ENCODE assay signal across 8 cellular contexts in the genomic region with DNA sequence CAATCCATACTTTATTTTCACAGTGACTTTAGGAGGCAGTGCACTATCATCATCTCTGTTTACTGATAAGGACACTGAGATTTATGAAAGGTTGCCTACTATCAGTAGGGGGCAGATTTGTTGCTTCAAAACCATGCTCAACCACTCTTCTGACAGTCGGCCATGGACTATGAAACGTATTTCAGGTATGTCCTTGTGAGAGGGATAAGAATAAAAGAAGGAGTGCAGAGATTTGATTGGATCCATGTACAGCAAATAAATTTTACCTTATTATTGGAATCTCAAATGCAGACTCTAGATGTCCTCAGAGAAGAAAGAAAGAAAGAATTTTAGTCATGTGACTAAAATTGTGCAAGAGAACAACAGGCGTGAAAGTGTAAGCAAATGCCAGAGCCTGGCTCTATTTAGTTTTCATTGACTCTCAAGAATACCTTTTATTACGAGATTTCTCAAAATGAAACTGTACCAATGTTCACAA.
A peak's percentile ranks its signal among the peaks of the same experiment; 100 is the strongest.
DNase-seq lines count a peak whose midpoint lies in the region; ATAC-seq, FAIRE-seq and TF ChIP-seq lines count a peak whose summit lies in the region.

No MANE protein-coding gene starts in this region.

- intact Hi-C loops in endothelial cell of umbilical vein (cut with micrococcal nuclease): loop anchor here (1.0 kb wide), 1 partner anchor 42 kb away; no protein-coding TSS in a partner anchor

- peak; percentile 8 for FAIRE-seq in endothelial cell of umbilical vein (lab: Jason Lieb, UNC)

- CTCF ChIA-PET in endothelial cell of umbilical vein (lab: Charles Lee): interaction anchor here (0.9 to 5.4 kb wide), 7 partner anchors 9 to 429 kb away, joined by 3 to 152 read pairs (median 6); no protein-coding TSS in a partner anchor

- no TSS peak for BruUV-seq in endothelial cell of umbilical vein (replicated peaks; lab: Mats Ljungman, UMichigan)

- peak; percentile 31; the same call in 1 of the 2 replicates for TF ChIP-seq CTCF in LNCAP (IDR thresholded peaks at IDR 0.05)
- TF ChIP-seq CTCF in endothelial cell of umbilical vein (IDR thresholded peaks at IDR 0.05; ENCODE audit: extremely low read depth in 1 of 2, insufficient read depth in 1 of 2, low read depth in 1 of 2, low read length in 2 of 2): peak in 1 of 2 donors; percentile 6

- TF ChIP-seq POLR2A in endothelial cell of umbilical vein (IDR thresholded peaks at IDR 0.05; ENCODE audit: low read depth, low read length): no peak

- H3K9me3 ChIP-seq in endothelial cell of umbilical vein (replicated peaks; ENCODE audit: control insufficient read depth, insufficient read depth, low read length): no peaks in the 10 kb centered on the region

- no peaks in the 10 kb centered on the region for H3K79me2 ChIP-seq in endothelial cell of umbilical vein (ENCODE audit: control insufficient read depth, insufficient read depth, low read length)

- DNase-seq in AG08395 (ENCODE audit: low spot score): peak; percentile 17
- peak; percentile 12 for DNase-seq in endothelial cell of umbilical vein (ENCODE audit: low read depth, low spot score)
- DNase-seq in GF-D8 (lab: John Stamatoyannopoulos, UW): no peak
- DNase-seq in NCI-H187 treated with DMSO at 0.1 percent for 48 hours (lab: John Stamatoyannopoulos, UW): no peak
- no peak for DNase-seq in GM19240 (ENCODE audit: insufficient read length, low spot score)

- no peaks in the 10 kb centered on the region for H3K9me1 ChIP-seq in endothelial cell of umbilical vein (replicated peaks; ENCODE audit: control insufficient read depth, extremely low read depth, insufficient read depth, low read length)

- POLR2A ChIA-PET in endothelial cell of umbilical vein (lab: Charles Lee): no interaction called here

- ATAC-seq in GM18858 (IDR thresholded peaks at IDR 0.05; ENCODE audit: unreplicated experiment) (peak; percentile 57), GM19397 (IDR thresholded peaks at IDR 0.05; ENCODE audit: unreplicated experiment) (no peak)

- H3K4me1 ChIP-seq in endothelial cell of umbilical vein (ENCODE audit: control insufficient read depth, extremely low read depth, insufficient read depth, low read length): peaks cover 7% of the 10 kb centered on the region

- no peaks in the 10 kb centered on the region for H3K27me3 ChIP-seq in endothelial cell of umbilical vein (ENCODE audit: control insufficient read depth in 2 of 2, insufficient read depth in 2 of 2, low read length in 2 of 2)

- no peak overlapping the region for H3K27ac ChIP-seq in endothelial cell of umbilical vein (ENCODE audit: insufficient read depth, low read depth, low read length)

- H3K4me3 ChIP-seq in endothelial cell of umbilical vein (replicated peaks in 1 of 3; ENCODE audit: insufficient read depth in 1 of 3, low read depth in 1 of 3, low read length in 3 of 3): no peak overlapping the region

- no peak overlapping the region for H3K9ac ChIP-seq in endothelial cell of umbilical vein (replicated peaks; ENCODE audit: extremely low read depth, insufficient read depth, low read length)

- dilution Hi-C loops in endothelial cell of umbilical vein (cut with MboI; ENCODE audit: extremely low pct_ligation_motif_present, low sequenced_read_pairs): no loop called here

- H2AFZ ChIP-seq in endothelial cell of umbilical vein (ENCODE audit: low read depth, low read length): no peak overlapping the region

- no peak overlapping the region for H3K4me2 ChIP-seq in endothelial cell of umbilical vein (ENCODE audit: insufficient read depth, low read length)

- H4K20me1 ChIP-seq in endothelial cell of umbilical vein (replicated peaks; ENCODE audit: control insufficient read depth, extremely low read depth, insufficient read depth, low read length): no peaks in the 10 kb centered on the region

- no peaks in the 10 kb centered on the region for H3K36me3 ChIP-seq in endothelial cell of umbilical vein (ENCODE audit: control insufficient read depth in 2 of 2, extremely low read depth in 1 of 2, insufficient read depth in 2 of 2, low read length in 2 of 2)

TF ChIP-seq in endothelial cell of umbilical vein, 7 proteins besides CTCF, POLR2A, EP300 and RAD21:
- TF ChIP-seq EZH2 (IDR thresholded peaks at IDR 0.05; ENCODE audit: borderline replicate concordance, low read depth, low read length, severe bottlenecking) (no peak), POLR2AphosphoS5 (IDR thresholded peaks at IDR 0.05; ENCODE audit: insufficient read depth, low read depth, low read length) (no peak), MYC (IDR thresholded peaks at IDR 0.05; ENCODE audit: low read depth, low read length) (no peak)

Comparison
In these comparisons a context has a peak if more than half of its experiments do, and no peak if none do; other contexts are left out.
1. DNase-seq: peak in AG08395 (single experiment) and endothelial cell of umbilical vein (single experiment); none in GF-D8 (single experiment), NCI-H187 treated with DMSO at 0.1 percent for 48 hours (single experiment) and GM19240 (single experiment).